ENCODE assay signal across 11 cellular contexts in the genomic region with DNA sequence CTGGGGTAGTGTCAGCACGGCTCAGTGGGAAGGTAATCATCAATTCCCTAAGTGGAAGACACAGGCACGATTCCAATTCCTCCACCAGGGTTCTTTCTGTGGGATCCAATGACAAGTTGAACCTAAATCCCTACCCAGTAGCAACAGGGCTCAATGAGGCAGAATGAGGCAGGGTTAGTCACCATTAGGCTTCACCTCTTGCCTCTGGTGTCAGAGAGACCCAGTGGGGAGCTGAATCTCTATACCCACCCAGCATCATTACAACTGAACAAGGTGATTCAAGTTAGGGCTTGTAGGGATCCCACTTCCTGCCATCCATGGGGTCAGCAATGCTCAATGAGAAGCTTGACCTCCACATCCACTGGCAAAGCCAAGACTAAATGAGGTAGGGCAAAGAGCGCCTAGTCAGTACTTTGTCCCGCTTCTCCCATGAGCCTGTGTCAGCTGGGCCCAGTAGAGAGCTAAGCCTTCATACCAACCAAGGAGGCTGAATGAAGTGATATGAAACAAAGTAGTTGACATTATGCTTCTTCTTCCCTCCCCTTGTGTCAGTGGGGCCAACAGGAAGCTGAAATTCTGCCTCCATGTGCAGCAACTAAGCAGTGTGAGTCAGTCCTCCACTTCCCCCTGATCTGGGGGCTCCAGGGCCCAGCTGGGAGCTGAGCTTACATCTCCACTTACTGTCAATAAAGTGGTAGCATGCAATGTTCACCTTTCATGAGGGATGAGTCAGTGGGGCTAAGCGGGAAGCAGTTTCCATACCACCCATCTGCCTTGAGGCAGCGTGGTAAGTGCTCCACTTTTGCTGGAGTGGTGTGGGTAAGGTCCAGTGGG. TPM values are rescaled to one million over a fixed set of nuclear protein-coding genes. Genes with fewer than 3 reads are reported as not detected.
A peak's percentile ranks its signal among the peaks of the same experiment; 100 is the strongest.
DNase-seq lines count a peak whose midpoint lies in the region; ATAC-seq, FAIRE-seq and TF ChIP-seq lines count a peak whose summit lies in the region.
"Had no signal": no experiment of that assay in that cellular context is flagged by ENCODE, and none has a peak within 500 bp of the region (broad histone marks: within the 10 kb centered on the region; RNA-seq: fewer than 3 reads in every experiment).

No MANE protein-coding gene starts in this region.

- POLR2A ChIA-PET in A549 (lab: Yijun Ruan, JAX): no interaction called here
- POLR2A ChIA-PET in activated CD8-positive, alpha-beta T cell treated with anti-CD3 and anti-CD28 coated beads, Interleukin-2, amount 10 ng/mL, durations not matched to agents 7 days and 5 days (lab: Charles Lee): no interaction called here

- CTCF ChIA-PET in A549 (lab: Yijun Ruan, JAX): interaction anchor here (1.4 to 1.8 kb wide), 2 partner anchors 14 to 118 kb away, joined by 4 to 5 read pairs; no protein-coding TSS in a partner anchor
- CTCF ChIA-PET in activated CD8-positive, alpha-beta T cell treated with anti-CD3 and anti-CD28 coated beads, Interleukin-2, amount 10 ng/mL, durations not matched to agents 7 days and 5 days (lab: Charles Lee): no interaction called here

- H3K4me1 Mint-ChIP-seq in activated CD8-positive, alpha-beta T cell treated with anti-CD3 and anti-CD28 coated beads, Interleukin-2, amount 10 ng/mL, durations not matched to agents 7 days and 5 days (ENCODE audit: low read depth): peaks cover 5% of the 10 kb centered on the region

- no peak for TF ChIP-seq POLR2A in A549 (IDR thresholded peaks at IDR 0.05; ENCODE audit: low read length)
- TF ChIP-seq POLR2A in esophagus muscularis mucosa (IDR thresholded peaks at IDR 0.05; ENCODE audit: low read depth): no peak

- 74% methylated on average over 6 of the region's 6 CpGs for WGBS in A549 (ENCODE audit: missing lambda C conversion rate)
- WGBS in hepatocyte (ENCODE audit: low lambda C conversion rate, missing lambda C conversion rate): 67% methylated on average over 6 of the region's 6 CpGs
- WGBS in esophagus muscularis mucosa: 65% methylated on average over 4 of the region's 6 CpGs

- no peaks in the 10 kb centered on the region for H3K27me3 Mint-ChIP-seq in activated CD8-positive, alpha-beta T cell treated with anti-CD3 and anti-CD28 coated beads, Interleukin-2, amount 10 ng/mL, durations not matched to agents 7 days and 5 days (ENCODE audit: low read depth)

- H3K27me3 ChIP-seq in hepatocyte (no peaks in the 10 kb centered on the region), esophagus muscularis mucosa (no peaks in the 10 kb centered on the region)
- H3K27me3 ChIP-seq: upper lobe of left lung had no signal

- H3K36me3 Mint-ChIP-seq in activated CD8-positive, alpha-beta T cell treated with anti-CD3 and anti-CD28 coated beads, Interleukin-2, amount 10 ng/mL, durations not matched to agents 7 days and 5 days (ENCODE audit: low read depth): no peaks in the 10 kb centered on the region

- H3K27ac ChIP-seq in A549: peak overlapping the region; percentile 28 to 77; a peak in 5 of 6 replicates
- no peak overlapping the region for H3K27ac ChIP-seq in hepatocyte
- no peak overlapping the region for H3K27ac ChIP-seq in esophagus muscularis mucosa (replicated peaks in 1 of 4)
- H3K27ac ChIP-seq: upper lobe of left lung had no signal

- peak; percentile 21 to 30 for DNase-seq in A549 (ENCODE audit: low read depth in 1 of 2, low spot score in 1 of 2)
- peak; percentile 48 for DNase-seq in HPDE6-E6E7 (ENCODE audit: extremely low spot score)
- DNase-seq in activated CD8-positive, alpha-beta T cell treated with anti-CD3 and anti-CD28 coated beads, Interleukin-2, amount 10 ng/mL, durations not matched to agents 7 days and 5 days: no peak
- DNase-seq in hepatocyte (ENCODE audit: low spot score): peak; percentile 19
- no peak for DNase-seq in esophagus muscularis mucosa (ENCODE audit: extremely low spot score)
- DNase-seq in NCI-H2171 treated with DMSO at 0.1 percent for 48 hours (lab: John Stamatoyannopoulos, UW): no peak
- DNase-seq: GF-D8 had no signal

- no peaks in the 10 kb centered on the region for H3K9me2 ChIP-seq in hepatocyte (replicated peaks; ENCODE audit: insufficient read depth)

- H3K27ac Mint-ChIP-seq in activated CD8-positive, alpha-beta T cell treated with anti-CD3 and anti-CD28 coated beads, Interleukin-2, amount 10 ng/mL, durations not matched to agents 7 days and 5 days: no peak overlapping the region

- no peak overlapping the region for H2AFZ ChIP-seq in hepatocyte

- no peaks in the 10 kb centered on the region for H3K9me3 Mint-ChIP-seq in activated CD8-positive, alpha-beta T cell treated with anti-CD3 and anti-CD28 coated beads, Interleukin-2, amount 10 ng/mL, durations not matched to agents 7 days and 5 days (ENCODE audit: insufficient read depth)

- no peak for TF ChIP-seq RAD21 in A549 (conservative IDR thresholded peaks at IDR 0.05 in 1 of 2, IDR thresholded peaks at IDR 0.05 in 1 of 2)

- H3K79me2 ChIP-seq in hepatocyte: no peaks in the 10 kb centered on the region

- no peak for TF ChIP-seq EP300 in A549 (IDR thresholded peaks at IDR 0.05)
- no peak for TF ChIP-seq EP300 in esophagus muscularis mucosa (IDR thresholded peaks at IDR 0.05)

- H4K20me1 ChIP-seq in hepatocyte (ENCODE audit: insufficient read depth, poor library complexity, severe bottlenecking): no peaks in the 10 kb centered on the region

- H3K4me1 ChIP-seq in A549 (peaks cover 8% of the 10 kb centered on the region; the same call in 1 of the 3 replicates), hepatocyte (ENCODE audit: insufficient read depth) (no peaks in the 10 kb centered on the region), esophagus muscularis mucosa (no peaks in the 10 kb centered on the region)
- H3K4me1 ChIP-seq: upper lobe of left lung had no signal

- peak; percentile 86 for FAIRE-seq in A549 (lab: Jason Lieb, UNC)

- TF ChIP-seq CTCF in A549 (IDR thresholded peaks at IDR 0.05): no peak
- no peak for TF ChIP-seq CTCF in hepatocyte (IDR thresholded peaks at IDR 0.05; ENCODE audit: poor library complexity)
- no peak for TF ChIP-seq CTCF in esophagus muscularis mucosa (IDR thresholded peaks at IDR 0.05)

- ATAC-seq in A549 (peak; percentile 85 to 88), HG02623 (IDR thresholded peaks at IDR 0.05; ENCODE audit: unreplicated experiment) (no peak), HG03045 (IDR thresholded peaks at IDR 0.05; ENCODE audit: unreplicated experiment) (no peak)
- no peak for ATAC-seq in activated CD8-positive, alpha-beta T cell treated with anti-CD3 and anti-CD28 coated beads, Interleukin-2, amount 10 ng/mL, durations not matched to agents 7 days and 5 days

- no peaks in the 10 kb centered on the region for H3K36me3 ChIP-seq in hepatocyte (replicated peaks; ENCODE audit: insufficient read depth, low read depth)
- H3K36me3 ChIP-seq in esophagus muscularis mucosa: no peaks in the 10 kb centered on the region
- H3K36me3 ChIP-seq: upper lobe of left lung had no signal

- intact Hi-C loops in esophagus muscularis mucosa (cut with DNase I): no loop called here

- H3K4me3 ChIP-seq in A549: peak overlapping the region; percentile 46
- no peak overlapping the region for H3K4me3 ChIP-seq in hepatocyte
- H3K4me3 ChIP-seq in esophagus muscularis mucosa: no peak overlapping the region

- H3K4me3 Mint-ChIP-seq in activated CD8-positive, alpha-beta T cell treated with anti-CD3 and anti-CD28 coated beads, Interleukin-2, amount 10 ng/mL, durations not matched to agents 7 days and 5 days: peak overlapping the region; percentile 62

- H3K4me2 ChIP-seq in A549 (peak overlapping the region; percentile 62), hepatocyte (peak overlapping the region; percentile 68)

- H3K9me3 ChIP-seq in A549 (no peaks in the 10 kb centered on the region), hepatocyte (ENCODE audit: low read depth) (no peaks in the 10 kb centered on the region), esophagus muscularis mucosa (no peaks in the 10 kb centered on the region)
- H3K9me3 ChIP-seq: upper lobe of left lung had no signal

TF ChIP-seq in A549, 52 proteins besides CTCF, POLR2A, EP300 and RAD21 (continues in another document):
- TF ChIP-seq, protein P1, sequence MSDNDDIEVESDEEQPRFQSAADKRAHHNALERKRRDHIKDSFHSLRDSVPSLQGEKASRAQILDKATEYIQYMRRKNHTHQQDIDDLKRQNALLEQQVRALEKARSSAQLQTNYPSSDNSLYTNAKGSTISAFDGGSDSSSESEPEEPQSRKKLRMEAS (IDR thresholded peaks at IDR 0.05): no peak
- TF ChIP-seq MYC (IDR thresholded peaks at IDR 0.05; ENCODE audit: borderline replicate concordance, low read length) (no peak), HOXA7 (CRISPR knock-in tag; IDR thresholded peaks at IDR 0.05) (no peak)

RNA-seq across cellular contexts. Expression of a gene that starts 36.4 kb away (rescaled TPM):
- polyA plus RNA-seq in A549 (2011; rRNA removed) (20.5 and 25.8 TPM in 2 replicates), A549 (2017; fragmentation: RNase III; extraction: RNeasy Plus Mini Kit Qiagen cat#74134 plus additional on column Dnase treatment) (16.2 to 17.7 TPM (median 17.1 TPM) in 3 replicates), hepatocyte (10.1 and 14.4 TPM in 2 replicates)
- 3.2 and 3.3 TPM in 2 replicates for polyA plus RNA-seq in A549 (2012; cell fraction: cytosol; rRNA removed)
- 3.9 and 5.1 TPM in 2 replicates for polyA plus RNA-seq in A549 (2012; cell fraction: nucleus; rRNA removed)
- polyA minus RNA-seq in A549 (2011; rRNA and poly(A)+ RNA removed): 11.8 and 12.3 TPM in 2 replicates
- 10 to 100 TPM; 12.9 to 15.2 TPM for total RNA-seq in activated CD8-positive, alpha-beta T cell treated with anti-CD3 and anti-CD28 coated beads, Interleukin-2, amount 10 ng/mL, durations not matched to agents 7 days and 5 days
- total RNA-seq in hepatocyte (11.8 and 11.9 TPM in 2 replicates), esophagus muscularis mucosa (10 to 100 TPM; 14.1 to 18.7 (median 15.3) TPM)

RNA-seq across cellular contexts. Expression of a gene that starts 51.2 kb away (rescaled TPM):
- polyA plus RNA-seq in A549 (2011; rRNA removed) (30.1 and 37.6 TPM in 2 replicates), A549 (2017; fragmentation: RNase III; extraction: RNeasy Plus Mini Kit Qiagen cat#74134 plus additional on column Dnase treatment) (12.5 to 15.8 TPM (median 14.1 TPM) in 3 replicates), hepatocyte (1.7 and 1.9 TPM in 2 replicates)
- 18.0 and 20.6 TPM in 2 replicates for polyA plus RNA-seq in A549 (2012; cell fraction: cytosol; rRNA removed)
- polyA plus RNA-seq in A549 (2012; cell fraction: nucleus; rRNA removed): 18.4 and 37.1 TPM in 2 replicates
- polyA minus RNA-seq in A549 (2011; rRNA and poly(A)+ RNA removed): 22.5 and 25.2 TPM in 2 replicates
- 1 to 10 TPM; 1.2 to 1.5 TPM for total RNA-seq in activated CD8-positive, alpha-beta T cell treated with anti-CD3 and anti-CD28 coated beads, Interleukin-2, amount 10 ng/mL, durations not matched to agents 7 days and 5 days
- total RNA-seq in hepatocyte (0.80 and 3.8 TPM in 2 replicates), esophagus muscularis mucosa (1 to 10 TPM in 1 of 4 donors, not detected in 3; 1.2 TPM)

RNA-seq across cellular contexts. Expression of a gene that starts 51.4 kb away (rescaled TPM):
- polyA plus RNA-seq in A549 (2011; rRNA removed) (not detected in 2 replicates), A549 (2017; fragmentation: RNase III; extraction: RNeasy Plus Mini Kit Qiagen cat#74134 plus additional on column Dnase treatment) (not detected in 3 replicates), hepatocyte (not detected in 2 replicates)
- not detected in 2 replicates for polyA plus RNA-seq in A549 (2012; cell fraction: cytosol; rRNA removed)
- not detected in 2 replicates for polyA plus RNA-seq in A549 (2012; cell fraction: nucleus; rRNA removed)
- not detected in 2 replicates for polyA minus RNA-seq in A549 (2011; rRNA and poly(A)+ RNA removed)
- not detected for total RNA-seq in activated CD8-positive, alpha-beta T cell treated with anti-CD3 and anti-CD28 coated beads, Interleukin-2, amount 10 ng/mL, durations not matched to agents 7 days and 5 days
- total RNA-seq in hepatocyte (not detected in 2 replicates), esophagus muscularis mucosa (not detected)
- total RNA-seq: activated CD8-positive, alpha-beta memory T cell treated with anti-CD3 and anti-CD28 coated beads for 36 hours had no signal

Comparison
In these comparisons a context has a peak if more than half of its experiments do, and no peak if none do; other contexts are left out.
1. ATAC-seq: peak in A549 (2 of 2); none in activated CD8-positive, alpha-beta T cell treated with anti-CD3 and anti-CD28 coated beads, Interleukin-2, amount 10 ng/mL, durations not matched to agents 7 days and 5 days (single experiment), HG02623 (single experiment) and HG03045 (single experiment).
2. DNase-seq: peak in A549 (2 of 2), HPDE6-E6E7 (single experiment) and hepatocyte (single experiment); none in activated CD8-positive, alpha-beta T cell treated with anti-CD3 and anti-CD28 coated beads, Interleukin-2, amount 10 ng/mL, durations not matched to agents 7 days and 5 days (single experiment), esophagus muscularis mucosa (single experiment) and NCI-H2171 treated with DMSO at 0.1 percent for 48 hours (single experiment).
3. H3K27ac ChIP-seq: peak in A549 (2 of 2); none in hepatocyte (single experiment) and esophagus muscularis mucosa (0 of 4).